Comparison of ENCODE assay signal across 6 cellular contexts in genomic region chr3:23329471-23329870, GRCh38.
"Had no signal": no experiment of that assay in that cellular context is flagged by ENCODE, and none has a peak within 500 bp of the region (broad histone marks: within the 10 kb centered on the region; RNA-seq: fewer than 3 reads in every experiment).

No MANE protein-coding gene starts in this region.

- DNase-seq: GDM1 had no signal

- ATAC-seq: GM12878 had no signal

- H3K4me3 ChIP-seq: GM12878 had no signal

- FAIRE-seq: G401.6, GM12878, GM12891, GM12892, GM18507 had no signal
